In the genomic region with DNA sequence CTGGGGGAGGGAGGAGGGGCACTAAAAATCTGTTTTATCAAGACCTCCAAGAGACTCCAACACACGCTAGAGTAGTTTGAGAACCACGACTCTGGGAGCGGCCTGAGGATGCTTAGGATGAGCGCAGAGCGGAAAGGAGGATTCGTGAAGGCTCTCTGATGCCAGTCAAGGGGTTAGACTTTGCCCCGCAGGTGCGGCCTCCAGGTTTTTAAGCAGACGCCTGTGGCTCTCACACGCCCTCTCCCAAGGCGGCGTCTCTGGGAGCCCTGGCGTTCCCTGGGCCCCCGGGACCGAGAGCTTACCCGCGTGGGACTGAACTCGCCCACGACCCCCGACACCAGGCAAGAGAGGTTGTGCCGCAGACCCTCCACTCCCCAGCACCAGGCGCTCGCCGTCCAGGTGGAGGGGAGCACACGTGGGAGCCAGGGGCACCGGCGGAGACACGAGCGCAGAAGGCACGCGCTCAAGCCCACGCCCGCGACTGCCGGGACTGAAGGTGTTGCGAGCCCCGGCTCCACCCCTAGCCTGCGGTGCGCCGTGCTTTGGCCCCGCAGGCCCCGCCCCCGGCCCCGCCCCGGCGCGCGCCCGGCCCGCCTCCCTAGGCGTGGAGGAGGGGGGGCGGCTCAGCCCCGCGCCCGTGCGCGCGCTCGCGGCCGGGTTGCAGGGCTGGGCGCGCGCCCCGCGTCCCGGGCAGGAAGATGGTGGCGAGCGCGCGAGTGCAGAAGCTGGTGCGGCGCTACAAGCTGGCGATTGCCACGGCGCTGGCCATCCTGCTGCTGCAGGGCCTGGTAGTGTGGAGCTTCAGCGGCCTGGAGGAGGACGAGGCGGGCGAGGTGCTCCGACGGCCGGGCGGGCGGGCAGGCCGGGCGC, we compare ENCODE assay signal across 8 cellular contexts. TPM values are rescaled to one million over a fixed set of nuclear protein-coding genes. Genes with fewer than 3 reads are reported as not detected.
A peak's percentile ranks its signal among the peaks of the same experiment; 100 is the strongest.
DNase-seq lines count a peak whose midpoint lies in the region; ATAC-seq and TF ChIP-seq lines count a peak whose summit lies in the region.

XYLT2 (plus strand) TSS at position 684 of the 870 bp plus-strand sequence; CDS start at position 699, 15 bp downstream.

- peak; percentile 67 for ATAC-seq in GM19455 (IDR thresholded peaks at IDR 0.05; ENCODE audit: unreplicated experiment)
- peak; percentile 93 for ATAC-seq in activated CD8-positive, alpha-beta memory T cell treated with anti-CD3 and anti-CD28 coated beads, Interleukin-2, amount 10 ng/mL, durations not matched to agents 7 days and 5 days

- no peaks in the 10 kb centered on the region for H3K27me3 Mint-ChIP-seq in CD4-positive, alpha-beta memory T cell
- peaks cover 2% of the 10 kb centered on the region for H3K27me3 Mint-ChIP-seq in activated CD8-positive, alpha-beta memory T cell treated with anti-CD3 and anti-CD28 coated beads, Interleukin-2, amount 10 ng/mL, durations not matched to agents 7 days and 5 days
- no peaks in the 10 kb centered on the region for H3K27me3 Mint-ChIP-seq in mesothelial cell of epicardium (ENCODE audit: low read depth)

- no peaks in the 10 kb centered on the region for H3K36me3 ChIP-seq in CD4-positive, alpha-beta memory T cell (ENCODE audit: insufficient read depth, low read length)

- H3K9me3 Mint-ChIP-seq in CD4-positive, alpha-beta memory T cell, result no peaks in the 10 kb centered on the region
- no peaks in the 10 kb centered on the region for H3K9me3 Mint-ChIP-seq in activated CD8-positive, alpha-beta memory T cell treated with anti-CD3 and anti-CD28 coated beads, Interleukin-2, amount 10 ng/mL, durations not matched to agents 7 days and 5 days (ENCODE audit: low read depth)
- H3K9me3 Mint-ChIP-seq in mesothelial cell of epicardium, result no peaks in the 10 kb centered on the region

- H3K4me3 ChIP-seq in CD4-positive, alpha-beta memory T cell (ENCODE audit: low read length in 2 of 2), result peak within 1 kb of the TSS; percentile 65 to 80

- H3K36me3 Mint-ChIP-seq in CD4-positive, alpha-beta memory T cell, result peaks cover 0 to 6% of the 10 kb centered on the region in 2 donors
- no peaks in the 10 kb centered on the region for H3K36me3 Mint-ChIP-seq in activated CD8-positive, alpha-beta memory T cell treated with anti-CD3 and anti-CD28 coated beads, Interleukin-2, amount 10 ng/mL, durations not matched to agents 7 days and 5 days
- no peaks in the 10 kb centered on the region for H3K36me3 Mint-ChIP-seq in mesothelial cell of epicardium

- CTCF ChIA-PET in CD4-positive, alpha-beta memory T cell (lab: Charles Lee; ENCODE audit: partially characterized antibody), result interaction anchor here (1.2 to 5.6 kb wide), 3 partner anchors 16 to 26 kb away, joined by 3 to 35 read pairs (median 3); no protein-coding TSS in a partner anchor
- CTCF ChIA-PET in activated CD8-positive, alpha-beta memory T cell treated with anti-CD3 and anti-CD28 coated beads, Interleukin-2, amount 10 ng/mL, durations not matched to agents 7 days and 5 days (lab: Charles Lee), result interaction anchor here (1.0 to 5.0 kb wide), 6 partner anchors 14 to 134 kb away, joined by 3 to 32 read pairs (median 6); partner anchors contain the start of gene LRRC59

- no peaks in the 10 kb centered on the region for H3K27me3 ChIP-seq in CD4-positive, alpha-beta memory T cell (ENCODE audit: insufficient read depth, low read length)

- H3K4me1 Mint-ChIP-seq in CD4-positive, alpha-beta memory T cell, result peaks cover 15 to 55% (median 33%) of the 10 kb centered on the region in 4 donors
- H3K4me1 Mint-ChIP-seq in activated CD8-positive, alpha-beta memory T cell treated with anti-CD3 and anti-CD28 coated beads, Interleukin-2, amount 10 ng/mL, durations not matched to agents 7 days and 5 days, result peaks cover 39% of the 10 kb centered on the region
- peaks cover 22% of the 10 kb centered on the region for H3K4me1 Mint-ChIP-seq in mesothelial cell of epicardium

- TF ChIP-seq CTCF in mesothelial cell of epicardium (IDR thresholded peaks at IDR 0.05; ENCODE audit: unreplicated experiment), result no peak

- H3K4me3 Mint-ChIP-seq in CD4-positive, alpha-beta memory T cell, result peak within 1 kb of the TSS; percentile 88 to 94 (median 91)
- peak within 1 kb of the TSS; percentile 86 for H3K4me3 Mint-ChIP-seq in activated CD8-positive, alpha-beta memory T cell treated with anti-CD3 and anti-CD28 coated beads, Interleukin-2, amount 10 ng/mL, durations not matched to agents 7 days and 5 days
- H3K4me3 Mint-ChIP-seq in mesothelial cell of epicardium, result peak within 1 kb of the TSS; percentile 91

- H3K9me3 ChIP-seq in CD4-positive, alpha-beta memory T cell (ENCODE audit: control insufficient read depth in 1 of 2, low read length in 2 of 2), result no peaks in the 10 kb centered on the region

- H3K27ac Mint-ChIP-seq in CD4-positive, alpha-beta memory T cell, result peak within 1 kb of the TSS; percentile 88 to 96 (median 92)
- peak within 1 kb of the TSS; percentile 91 for H3K27ac Mint-ChIP-seq in activated CD8-positive, alpha-beta memory T cell treated with anti-CD3 and anti-CD28 coated beads, Interleukin-2, amount 10 ng/mL, durations not matched to agents 7 days and 5 days
- peak within 1 kb of the TSS; percentile 76 for H3K27ac Mint-ChIP-seq in mesothelial cell of epicardium

- peaks cover 31% of the 10 kb centered on the region for H3K4me1 ChIP-seq in CD4-positive, alpha-beta memory T cell (ENCODE audit: insufficient read depth, low read length)

- peak; percentile 86 to 94 (median 93) for DNase-seq in CD4-positive, alpha-beta memory T cell
- DNase-seq in HT-29 (ENCODE audit: low spot score) (peak; percentile 73), NOMO-1 treated with DMSO at 0.1 percent for 48 hours (lab: John Stamatoyannopoulos, UW; ENCODE audit: unreplicated experiment) (peak; percentile 76), mesothelial cell of epicardium (ENCODE audit: low spot score in 2 of 2, unreplicated experiment in 2 of 2) (peak; percentile 85 to 91)
- DNase-seq in activated CD8-positive, alpha-beta memory T cell treated with anti-CD3 and anti-CD28 coated beads, Interleukin-2, amount 10 ng/mL, durations not matched to agents 7 days and 5 days, result peak; percentile 91
- peak; percentile 83 to 87 for DNase-seq in stimulated activated CD8-positive, alpha-beta memory T cell treated with anti-CD3 and anti-CD28 coated beads, Interleukin-15, amount 100 ng/mL, for 4 hours (ENCODE audit: low read depth in 2 of 2)

- in situ Hi-C loops in endometrial microvascular endothelial cells (cut with HindIII; ENCODE audit: inconsistent ontology term, low pct_unique_long_range_greater_than_20kb, low sequenced_read_pairs), result no loop called here

- H3K27ac ChIP-seq in CD4-positive, alpha-beta memory T cell (ENCODE audit: low read depth, low read length), result peak within 1 kb of the TSS; percentile 72

- POLR2A ChIA-PET in CD4-positive, alpha-beta memory T cell (lab: Charles Lee; ENCODE audit: partially characterized antibody), result interaction anchor here (0.8 to 2.9 kb wide), 14 partner anchors 9 to 521 kb away, joined by 3 to 25 read pairs (median 4); partner anchors contain the start of genes ACSF2, EME1, LRRC59 and MRPL27

- intact Hi-C loops in CD4-positive, alpha-beta memory T cell (cut with micrococcal nuclease), result loop anchor here (1.0 to 5.0 kb wide), 2 partner anchors 27 to 248 kb away; partner anchors contain the start of gene PDK2

RNA-seq across cellular contexts. Expression of gene XYLT2, which starts in this region (rescaled TPM):
- 10 to 100 TPM; 37.6 to 41.1 TPM for total RNA-seq in CD4-positive, alpha-beta memory T cell
- 10 to 100 TPM in 1 of 2 donors, 1 to 10 TPM in 1; 7.7 to 20.8 TPM for polyA plus RNA-seq in CD4-positive, alpha-beta memory T cell
- total RNA-seq in HT-29 (2014; rRNA removed; shearing (Covaris generic)), result 34.6 and 40.0 TPM in 2 replicates
- 10 to 100 TPM; 33.1 to 38.2 TPM for total RNA-seq in activated CD8-positive, alpha-beta memory T cell treated with anti-CD3 and anti-CD28 coated beads, Interleukin-2, amount 10 ng/mL, durations not matched to agents 7 days and 5 days
- total RNA-seq in endometrial microvascular endothelial cells (ENCODE audit: inconsistent ontology term), result 51.2 TPM
- total RNA-seq in mesothelial cell of epicardium, result 32.3 to 35.3 TPM (median 33.3 TPM) in 3 replicates

Comparison
In these comparisons a context has a peak if more than half of its experiments do, and no peak if none do; other contexts are left out.
1. Peak in every context shown above with its lines: DNase-seq, ATAC-seq, H3K4me3 ChIP-seq and H3K27ac ChIP-seq.